16 cellular contexts compared by ENCODE assay signal in genomic region chr11:114090976-114091375, GRCh38. TPM values are rescaled to one million over a fixed set of nuclear protein-coding genes. Genes with fewer than 3 reads are reported as not detected.
DNase-seq lines count a peak whose midpoint lies in the region; ATAC-seq and TF ChIP-seq lines count a peak whose summit lies in the region.
"Had no signal": no experiment of that assay in that cellular context is flagged by ENCODE, and none has a peak within 500 bp of the region (broad histone marks: within the 10 kb centered on the region; RNA-seq: fewer than 3 reads in every experiment).

No MANE protein-coding gene starts in this region.

- no peak overlapping the region for H3K27ac ChIP-seq in BLaER1 treated with 17β-estradiol and CSF1 and Interleukin-3, amounts not matched to agents 10 nM and 100 nM
- H3K27ac ChIP-seq in esophagus muscularis mucosa (replicated peaks in 1 of 4) (peak overlapping the region in 3 of 4 donors; percentile 25 to 48 (median 47)), sigmoid colon (peak overlapping the region in 3 of 4 donors; percentile 10 to 42 (median 27))
- H3K27ac ChIP-seq: skin epidermis had no signal

- no peaks in the 10 kb centered on the region for H3K36me3 ChIP-seq in BLaER1 treated with 17β-estradiol and CSF1 and Interleukin-3, amounts not matched to agents 10 nM and 100 nM
- H3K36me3 ChIP-seq in esophagus muscularis mucosa (peaks cover 24 to 98% (median 65%) of the 10 kb centered on the region in 4 donors), sigmoid colon (peaks cover 8 to 50% (median 20%) of the 10 kb centered on the region in 4 donors)
- H3K36me3 ChIP-seq: ovary had no signal

- H3K9ac ChIP-seq in BLaER1 treated with 17β-estradiol and CSF1 and Interleukin-3, amounts not matched to agents 10 nM and 100 nM, result no peak overlapping the region

- no peak for TF ChIP-seq CTCF in esophagus muscularis mucosa (IDR thresholded peaks at IDR 0.05)
- no peak for TF ChIP-seq CTCF in sigmoid colon (IDR thresholded peaks at IDR 0.05)

- H3K4me2 ChIP-seq in BLaER1 treated with 17β-estradiol and CSF1 and Interleukin-3, amounts not matched to agents 10 nM and 100 nM, result peak overlapping the region in 6 of 11 experiments; percentile 6 to 32 (median 22); a peak in 5 of 22 replicates

- no peak overlapping the region for H3K4me3 ChIP-seq in BLaER1 treated with 17β-estradiol and CSF1 and Interleukin-3, amounts not matched to agents 10 nM and 100 nM
- H3K4me3 ChIP-seq in esophagus muscularis mucosa (peak overlapping the region in 2 of 4 donors; percentile 24 to 26), sigmoid colon (no peak overlapping the region)
- H3K4me3 ChIP-seq: ovary, skin epidermis had no signal

- WGBS in esophagus muscularis mucosa, result 89% methylated on average over 10 of the region's 10 CpGs
- WGBS in sigmoid colon, 2 donors, result 89 to 93% methylated on average over 10 of the region's 10 CpGs

- peaks cover 0 to 5% (median 0%) of the 10 kb centered on the region in 11 experiments; a peak in 2 of 22 replicates for H3K9me3 ChIP-seq in BLaER1 treated with 17β-estradiol and CSF1 and Interleukin-3, amounts not matched to agents 10 nM and 100 nM (replicated peaks in 1 of 11)
- no peaks in the 10 kb centered on the region for H3K9me3 ChIP-seq in esophagus muscularis mucosa
- no peaks in the 10 kb centered on the region for H3K9me3 ChIP-seq in sigmoid colon
- H3K9me3 ChIP-seq: ovary had no signal

- H3K4me1 ChIP-seq in BLaER1 treated with 17β-estradiol and CSF1 and Interleukin-3, amounts not matched to agents 10 nM and 100 nM, result peaks cover 0 to 26% (median 7%) of the 10 kb centered on the region in 10 experiments; a peak in 15 of 20 replicates
- H3K4me1 ChIP-seq in esophagus muscularis mucosa (peaks cover 93 to 100% (median 97%) of the 10 kb centered on the region in 4 donors), sigmoid colon (peaks cover 0 to 92% (median 88%) of the 10 kb centered on the region in 4 donors)

- DNase-seq in NCI-H69 (lab: John Stamatoyannopoulos, UW), result peak; percentile 42
- no peak for DNase-seq in esophagus muscularis mucosa (ENCODE audit: extremely low spot score)
- DNase-seq in sigmoid colon, result no peak
- no peak for DNase-seq in anterior cingulate cortex (lab: John Stamatoyannopoulos, UW)
- no peak for DNase-seq in NCI-H2107 (lab: John Stamatoyannopoulos, UW)
- DNase-seq in DMS 273 (lab: John Stamatoyannopoulos, UW; ENCODE audit: unreplicated experiment), result no peak
- DNase-seq: COR-L47; NCI-H1694; NCI-H345; stimulated activated CD4-positive, alpha-beta T cell treated with anti-CD3 and anti-CD28 coated beads, Interleukin-2, amount 100 ng/mL, for 48 hours; stimulated activated naive CD8-positive, alpha-beta T cell treated with anti-CD3 and anti-CD28 coated beads, Interleukin-15, amount 100 ng/mL, for 72 hours had no signal

- no peak for ATAC-seq in HG02981 (IDR thresholded peaks at IDR 0.05; ENCODE audit: unreplicated experiment)
- ATAC-seq: stimulated activated naive CD8-positive, alpha-beta T cell treated with anti-CD3 and anti-CD28 coated beads, Interleukin-15, amount 100 ng/mL, for 72 hours had no signal

- H3K27me3 ChIP-seq in BLaER1 treated with 17β-estradiol and CSF1 and Interleukin-3, amounts not matched to agents 10 nM and 100 nM, result peaks cover 0 to 57% (median 0%) of the 10 kb centered on the region in 11 experiments; a peak in 5 of 22 replicates
- H3K27me3 ChIP-seq in esophagus muscularis mucosa (no peaks in the 10 kb centered on the region), sigmoid colon (no peaks in the 10 kb centered on the region)
- H3K27me3 ChIP-seq: ovary had no signal

- TF ChIP-seq EP300 in esophagus muscularis mucosa (IDR thresholded peaks at IDR 0.05) (no peak), sigmoid colon (IDR thresholded peaks at IDR 0.05) (no peak)

- TF ChIP-seq POLR2A in esophagus muscularis mucosa (IDR thresholded peaks at IDR 0.05; ENCODE audit: low read depth) (no peak), sigmoid colon (IDR thresholded peaks at IDR 0.05) (no peak)

- intact Hi-C loops in esophagus muscularis mucosa (cut with DNase I), result no loop called here
- intact Hi-C loops in sigmoid colon (cut with DNase I), result no loop called here

- peaks cover 0 to 15% (median 0%) of the 10 kb centered on the region in 11 experiments; a peak in 1 of 22 replicates for H4K20me1 ChIP-seq in BLaER1 treated with 17β-estradiol and CSF1 and Interleukin-3, amounts not matched to agents 10 nM and 100 nM

RNA-seq across cellular contexts. Expression of gene ZBTB16, which starts 31.5 kb away (rescaled TPM):
- 100 to 1,000 TPM; 175 to 319 (median 222) TPM for total RNA-seq in esophagus muscularis mucosa
- total RNA-seq in sigmoid colon, result 100 to 1,000 TPM in 3 of 4 donors, 10 to 100 TPM in 1; 99.5 to 197 (median 129) TPM
- 10 to 100 TPM in 2 of 3 donors, 1 to 10 TPM in 1; 9.9 to 34.4 (median 11.4) TPM for polyA plus RNA-seq in sigmoid colon
- total RNA-seq: Daoy had no signal

Comparison
In these comparisons a context has a peak if more than half of its experiments do, and no peak if none do; other contexts are left out.
1. H3K27ac ChIP-seq: peak in esophagus muscularis mucosa (3 of 4) and sigmoid colon (3 of 4); none in BLaER1 treated with 17β-estradiol and CSF1 and Interleukin-3, amounts not matched to agents 10 nM and 100 nM (0 of 11).